ENCODE assay signal across 9 cellular contexts in the genomic region with DNA sequence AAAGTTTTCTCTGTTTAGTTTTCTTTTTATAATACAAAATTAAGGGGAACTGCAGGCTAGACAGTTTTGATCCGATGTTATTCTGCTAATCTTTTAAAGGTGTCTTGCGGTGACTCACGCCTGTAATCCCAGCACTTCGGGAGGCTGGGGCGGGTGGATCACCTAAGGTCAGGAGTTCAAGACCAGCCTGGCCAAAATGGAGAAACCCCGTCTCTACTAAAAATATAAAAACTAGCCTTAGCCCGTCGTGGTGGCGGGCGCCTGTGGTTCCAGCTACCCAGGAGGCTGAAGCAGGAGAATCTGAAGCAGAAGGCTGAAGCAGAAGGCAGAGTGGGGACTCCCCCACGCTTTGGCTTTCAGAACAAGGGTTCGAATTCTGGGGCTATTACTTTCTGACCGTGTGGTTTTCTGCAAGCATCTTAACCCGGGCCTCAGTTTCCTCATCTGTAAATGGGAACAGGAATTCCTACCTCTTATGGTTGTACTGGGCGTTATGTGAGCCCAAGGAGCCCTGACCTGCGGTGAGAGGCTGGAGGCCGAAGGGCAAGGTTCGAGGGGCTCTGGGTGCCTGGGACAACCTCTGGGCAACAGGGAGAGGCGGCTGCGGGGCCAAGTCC. TPM values are rescaled to one million over a fixed set of nuclear protein-coding genes. Genes with fewer than 3 reads are reported as not detected.
DNase-seq lines count a peak whose midpoint lies in the region; ATAC-seq, FAIRE-seq and TF ChIP-seq lines count a peak whose summit lies in the region.
"Had no signal": no experiment of that assay in that cellular context is flagged by ENCODE, and none has a peak within 500 bp of the region (broad histone marks: within the 10 kb centered on the region; RNA-seq: fewer than 3 reads in every experiment).

No MANE protein-coding gene starts in this region.

- no peaks in the 10 kb centered on the region for H4K20me1 ChIP-seq in OCI-LY1 (ENCODE audit: insufficient read depth, low read length)
- no peaks in the 10 kb centered on the region for H4K20me1 ChIP-seq in endothelial cell of umbilical vein (replicated peaks; ENCODE audit: control insufficient read depth, extremely low read depth, insufficient read depth, low read length)

- no CpG with 5 or more reads among the region's 20 CpGs for WGBS in neuronal stem cell (ENCODE audit: extremely low coverage in 2 of 2, insufficient read length in 2 of 2, insufficient replicate concordance in 1 of 2), 2 donors

- peaks cover 25% of the 10 kb centered on the region for H3K4me1 ChIP-seq in CD8-positive, alpha-beta memory T cell (ENCODE audit: insufficient read depth, low read length)
- H3K4me1 ChIP-seq in OCI-LY1 (ENCODE audit: insufficient read depth, low read length, severe bottlenecking) (peaks cover 20% of the 10 kb centered on the region), endothelial cell of umbilical vein (ENCODE audit: control insufficient read depth, extremely low read depth, insufficient read depth, low read length) (peaks cover 19% of the 10 kb centered on the region), neuronal stem cell (ENCODE audit: control insufficient read depth in 2 of 2, insufficient read depth in 1 of 2, low read depth in 1 of 2, low read length in 2 of 2) (peaks cover 11 to 12% of the 10 kb centered on the region in 2 donors)

- POLR2A ChIA-PET in CD8-positive, alpha-beta memory T cell (lab: Charles Lee), result interaction anchor here (2.2 kb wide), 1 partner anchor 287 kb away, joined by 8 read pairs; the partner anchor contains the start of genes CIAPIN1 and COQ9
- POLR2A ChIA-PET in endothelial cell of umbilical vein (lab: Charles Lee), result no interaction called here

- H2BK15ac ChIP-seq in neuronal stem cell (ENCODE audit: low read length), result no peak overlapping the region

- peaks cover 0 to 17% (median 4%) of the 10 kb centered on the region in 3 donors for H3K36me3 Mint-ChIP-seq in CD8-positive, alpha-beta memory T cell

- dilution Hi-C loops in endothelial cell of umbilical vein (cut with MboI; ENCODE audit: extremely low pct_ligation_motif_present, low sequenced_read_pairs), result no loop called here

- H2BK120ac ChIP-seq in neuronal stem cell (ENCODE audit: low read depth, low read length), result no peak overlapping the region

- H3K27me3 ChIP-seq in CD8-positive, alpha-beta memory T cell (ENCODE audit: insufficient read depth, low read length, poor library complexity, severe bottlenecking), result no peaks in the 10 kb centered on the region
- H3K27me3 ChIP-seq in OCI-LY1 (ENCODE audit: insufficient read depth, low read length) (no peaks in the 10 kb centered on the region), endothelial cell of umbilical vein (ENCODE audit: control insufficient read depth in 2 of 2, insufficient read depth in 2 of 2, low read length in 2 of 2) (no peaks in the 10 kb centered on the region), neuronal stem cell (ENCODE audit: control insufficient read depth in 3 of 3, insufficient read depth in 3 of 3, low read depth in 1 of 3, low read length in 3 of 3) (no peaks in the 10 kb centered on the region)

- no peaks in the 10 kb centered on the region for H3K36me3 ChIP-seq in CD8-positive, alpha-beta memory T cell (ENCODE audit: insufficient read depth, low read length)
- no peaks in the 10 kb centered on the region; the same call in 1 of the 2 replicates for H3K36me3 ChIP-seq in OCI-LY1 (ENCODE audit: insufficient read depth, low read length)
- peaks cover 0 to 3% of the 10 kb centered on the region in 2 experiments for H3K36me3 ChIP-seq in endothelial cell of umbilical vein (ENCODE audit: control insufficient read depth in 2 of 2, extremely low read depth in 1 of 2, insufficient read depth in 2 of 2, low read length in 2 of 2)
- peaks cover 2 to 21% of the 10 kb centered on the region in 2 donors for H3K36me3 ChIP-seq in neuronal stem cell (replicated peaks in 1 of 2; ENCODE audit: control insufficient read depth in 2 of 2, insufficient read depth in 2 of 2, low read length in 2 of 2)

- no peaks in the 10 kb centered on the region for H3K79me1 ChIP-seq in neuronal stem cell (ENCODE audit: low read depth, low read length)

- CTCF ChIA-PET in CD8-positive, alpha-beta memory T cell (lab: Charles Lee), result interaction anchor here (2.5 to 3.2 kb wide), 2 partner anchors 86 to 158 kb away, joined by 17 to 29 read pairs; no protein-coding TSS in a partner anchor
- CTCF ChIA-PET in endothelial cell of umbilical vein (lab: Charles Lee), result interaction anchor here (1.0 to 3.2 kb wide), 4 partner anchors 9 to 158 kb away, joined by 3 to 43 read pairs (median 11); no protein-coding TSS in a partner anchor

- peaks cover 0 to 6% (median 0%) of the 10 kb centered on the region in 5 donors for H3K9me3 Mint-ChIP-seq in CD8-positive, alpha-beta memory T cell

- H2BK12ac ChIP-seq in neuronal stem cell (ENCODE audit: low read length), result no peak overlapping the region

- peaks cover 0 to 5% of the 10 kb centered on the region in 2 donors for H3K27me3 Mint-ChIP-seq in CD8-positive, alpha-beta memory T cell

- TF ChIP-seq POLR2A in endothelial cell of umbilical vein (IDR thresholded peaks at IDR 0.05; ENCODE audit: low read depth, low read length), result no peak

- no peaks in the 10 kb centered on the region for H3K9me3 ChIP-seq in CD8-positive, alpha-beta memory T cell (ENCODE audit: low read length)
- H3K9me3 ChIP-seq in OCI-LY1 (ENCODE audit: low read length) (peaks cover 12% of the 10 kb centered on the region; the same call in 1 of the 2 replicates), endothelial cell of umbilical vein (replicated peaks; ENCODE audit: control insufficient read depth, insufficient read depth, low read length) (no peaks in the 10 kb centered on the region), neuronal stem cell (replicated peaks in 1 of 2; ENCODE audit: control insufficient read depth in 2 of 2, insufficient read depth in 1 of 2, low read depth in 1 of 2, low read length in 2 of 2) (no peaks in the 10 kb centered on the region)

- H3K27ac Mint-ChIP-seq in CD8-positive, alpha-beta memory T cell, result peak overlapping the region; percentile 79 to 98 (median 96)

- H3K4ac ChIP-seq in neuronal stem cell (ENCODE audit: low read length), result peak overlapping the region; percentile 4

- peak overlapping the region; percentile 44 for H3K18ac ChIP-seq in neuronal stem cell (ENCODE audit: low read length)

- peak overlapping the region; percentile 2 for H3K23ac ChIP-seq in neuronal stem cell (ENCODE audit: low read depth, low read length, poor library complexity)

- H4K91ac ChIP-seq in neuronal stem cell (ENCODE audit: low read depth, low read length, poor library complexity), result no peak overlapping the region

- peak overlapping the region; percentile 98 for H3K4me2 ChIP-seq in OCI-LY1 (ENCODE audit: low read length)
- H3K4me2 ChIP-seq in endothelial cell of umbilical vein (ENCODE audit: insufficient read depth, low read length), result peak overlapping the region; percentile 35
- peak overlapping the region; percentile 66 for H3K4me2 ChIP-seq in neuronal stem cell (ENCODE audit: insufficient read depth, low read length, poor library complexity, severe bottlenecking)

- no peak for TF ChIP-seq CTCF in OCI-LY1 (IDR thresholded peaks at IDR 0.05; ENCODE audit: low read length)
- no peak for TF ChIP-seq CTCF in endothelial cell of umbilical vein (IDR thresholded peaks at IDR 0.05; ENCODE audit: extremely low read depth in 1 of 2, insufficient read depth in 1 of 2, low read depth in 1 of 2, low read length in 2 of 2)

- no peak for ATAC-seq in HG02642 (IDR thresholded peaks at IDR 0.05; ENCODE audit: poor library complexity, unreplicated experiment)

- H3K79me2 ChIP-seq in OCI-LY1 (ENCODE audit: insufficient read depth, low read length), result no peaks in the 10 kb centered on the region
- no peaks in the 10 kb centered on the region for H3K79me2 ChIP-seq in endothelial cell of umbilical vein (ENCODE audit: control insufficient read depth, insufficient read depth, low read length)

- H2BK5ac ChIP-seq in neuronal stem cell (ENCODE audit: low read length), result no peak overlapping the region

- H3K4me3 Mint-ChIP-seq in CD8-positive, alpha-beta memory T cell, result peak overlapping the region; percentile 91 to 100 (median 96)

- no TSS peak for BruUV-seq in endothelial cell of umbilical vein (replicated peaks; lab: Mats Ljungman, UMichigan)

- peak; percentile 24 for FAIRE-seq in endothelial cell of umbilical vein (lab: Jason Lieb, UNC)

- H3K9me2 ChIP-seq in OCI-LY1 (ENCODE audit: low read depth, low read length), result no peaks in the 10 kb centered on the region

- no peak overlapping the region for H3K14ac ChIP-seq in neuronal stem cell (ENCODE audit: low read length)

- peak overlapping the region; percentile 83 for H4K8ac ChIP-seq in neuronal stem cell (ENCODE audit: low read depth, low read length)

- H3K27ac ChIP-seq in CD8-positive, alpha-beta memory T cell (ENCODE audit: low read depth, low read length), result peak overlapping the region; percentile 87
- peak overlapping the region; percentile 61 for H3K27ac ChIP-seq in OCI-LY1 (ENCODE audit: low read depth, low read length, poor library complexity, severe bottlenecking)
- peak overlapping the region; percentile 47 for H3K27ac ChIP-seq in endothelial cell of umbilical vein (ENCODE audit: insufficient read depth, low read depth, low read length)
- peak overlapping the region; percentile 77 for H3K27ac ChIP-seq in neuronal stem cell (replicated peaks; ENCODE audit: low read length)

- H3K4me3 ChIP-seq in CD8-positive, alpha-beta memory T cell (ENCODE audit: low read length), result peak overlapping the region; percentile 90
- H3K4me3 ChIP-seq in OCI-LY1 (ENCODE audit: low read depth, low read length, poor library complexity, severe bottlenecking) (peak overlapping the region; percentile 91), endothelial cell of umbilical vein (replicated peaks in 1 of 3; ENCODE audit: insufficient read depth in 1 of 3, low read depth in 1 of 3, low read length in 3 of 3) (peak overlapping the region; percentile 55 to 74 (median 60)), neuronal stem cell (ENCODE audit: low read length in 2 of 2) (peak overlapping the region; percentile 74 to 86)

- H3K9ac ChIP-seq in OCI-LY1 (ENCODE audit: low read length) (peak overlapping the region; percentile 97), endothelial cell of umbilical vein (replicated peaks; ENCODE audit: extremely low read depth, insufficient read depth, low read length) (peak overlapping the region; percentile 75), neuronal stem cell (ENCODE audit: low read depth, low read length, poor library complexity) (peak overlapping the region; percentile 93)

- intact Hi-C loops in endothelial cell of umbilical vein (cut with micrococcal nuclease), result loop anchor here (2.0 to 10.0 kb wide), 2 partner anchors 88 to 390 kb away; partner anchors contain the start of gene CFAP20

- H3K9me1 ChIP-seq in endothelial cell of umbilical vein (replicated peaks; ENCODE audit: control insufficient read depth, extremely low read depth, insufficient read depth, low read length), result no peaks in the 10 kb centered on the region

- peaks cover 30 to 44% (median 38%) of the 10 kb centered on the region in 3 donors for H3K4me1 Mint-ChIP-seq in CD8-positive, alpha-beta memory T cell

- H2AK5ac ChIP-seq in neuronal stem cell (ENCODE audit: low read depth, low read length), result peak overlapping the region; percentile 23

- H3F3A ChIP-seq in OCI-LY1 (ENCODE audit: insufficient read depth, low read length), result no peaks in the 10 kb centered on the region

- DNase-seq in CD8-positive, alpha-beta memory T cell, result no peak
- DNase-seq in endothelial cell of umbilical vein (ENCODE audit: low read depth, low spot score) (no peak), neuronal stem cell (ENCODE audit: low spot score) (no peak), AG08396 (ENCODE audit: low spot score) (no peak), OCI-M2 (lab: John Stamatoyannopoulos, UW; ENCODE audit: unreplicated experiment) (no peak)
- no peak for DNase-seq in activated CD8-positive, alpha-beta memory T cell treated with anti-CD3 and anti-CD28 coated beads, Interleukin-2, amount 50 U/mL, for 48 hours

- H2AFZ ChIP-seq in OCI-LY1 (ENCODE audit: low read length) (no peak overlapping the region), endothelial cell of umbilical vein (ENCODE audit: low read depth, low read length) (peak overlapping the region; percentile 63), neuronal stem cell (ENCODE audit: low read length) (peak overlapping the region; percentile 89)

RNA-seq across cellular contexts. Expression of gene KATNB1, which starts 1.2 kb away (rescaled TPM):
- total RNA-seq in CD8-positive, alpha-beta memory T cell, result 10 to 100 TPM; 50.2 to 53.0 TPM
- polyA plus RNA-seq in CD8-positive, alpha-beta memory T cell, result 29.7 TPM
- 25.9 and 28.6 TPM in 2 replicates for total RNA-seq in endothelial cell of umbilical vein
- polyA plus RNA-seq in endothelial cell of umbilical vein, result 35.9 and 43.9 TPM in 2 replicates
- polyA plus RNA-seq in endothelial cell of umbilical vein (2011; cell fraction: cytosol; rRNA removed), result 22.3 and 27.0 TPM in 2 replicates
- polyA plus RNA-seq in endothelial cell of umbilical vein (2011; cell fraction: nucleus; rRNA removed), result 67.0 and 78.1 TPM in 2 replicates
- polyA plus RNA-seq in endothelial cell of umbilical vein (2012), result 27.9 and 31.0 TPM in 2 replicates
- polyA minus RNA-seq in endothelial cell of umbilical vein, result 28.0 and 28.7 TPM in 2 replicates
- polyA minus RNA-seq in endothelial cell of umbilical vein (2011; cell fraction: cytosol; rRNA and poly(A)+ RNA removed), result 22.4 TPM
- polyA minus RNA-seq in endothelial cell of umbilical vein (2011; cell fraction: nucleus; rRNA and poly(A)+ RNA removed), result 18.2 and 25.9 TPM in 2 replicates
- polyA plus RNA-seq in neuronal stem cell (2013, experiment 1 of 2), result 31.8 TPM
- polyA plus RNA-seq in neuronal stem cell (2013, experiment 2 of 2), result 30.8 TPM

RNA-seq across cellular contexts. Expression of gene DRC7, which starts 39.8 kb away (rescaled TPM):
- total RNA-seq in CD8-positive, alpha-beta memory T cell, result not detected
- polyA plus RNA-seq in CD8-positive, alpha-beta memory T cell, result not detected
- 0.13 TPM in 1 of 2 replicates, not detected in the other for total RNA-seq in endothelial cell of umbilical vein
- 0.13 and 0.77 TPM in 2 replicates for polyA plus RNA-seq in endothelial cell of umbilical vein
- polyA plus RNA-seq in endothelial cell of umbilical vein (2011; cell fraction: cytosol; rRNA removed), result 0.13 and 0.26 TPM in 2 replicates
- polyA plus RNA-seq in endothelial cell of umbilical vein (2011; cell fraction: nucleus; rRNA removed), result 0.07 and 0.50 TPM in 2 replicates
- polyA plus RNA-seq in endothelial cell of umbilical vein (2012), result 1.5 TPM in 1 of 2 replicates, not detected in the other
- polyA minus RNA-seq in endothelial cell of umbilical vein, result 1.1 TPM in 1 of 2 replicates, not detected in the other
- polyA minus RNA-seq in endothelial cell of umbilical vein (2011; cell fraction: cytosol; rRNA and poly(A)+ RNA removed), result not detected
- polyA minus RNA-seq in endothelial cell of umbilical vein (2011; cell fraction: nucleus; rRNA and poly(A)+ RNA removed), result not detected in 2 replicates
- 0.28 TPM for polyA plus RNA-seq in neuronal stem cell (2013, experiment 1 of 2)
- polyA plus RNA-seq in neuronal stem cell (2013, experiment 2 of 2), result 0.21 TPM
- total RNA-seq: glomerular endothelial cell had no signal

Comparison
In these comparisons a context has a peak if more than half of its experiments do, and no peak if none do; other contexts are left out.
1. H3K4me2 ChIP-seq: peak in every context shown above with its lines; median percentile 98 in OCI-LY1; 66 in neuronal stem cell; 35 in endothelial cell of umbilical vein.